Comparison of ENCODE assay signal across 9 cellular contexts in the genomic region with DNA sequence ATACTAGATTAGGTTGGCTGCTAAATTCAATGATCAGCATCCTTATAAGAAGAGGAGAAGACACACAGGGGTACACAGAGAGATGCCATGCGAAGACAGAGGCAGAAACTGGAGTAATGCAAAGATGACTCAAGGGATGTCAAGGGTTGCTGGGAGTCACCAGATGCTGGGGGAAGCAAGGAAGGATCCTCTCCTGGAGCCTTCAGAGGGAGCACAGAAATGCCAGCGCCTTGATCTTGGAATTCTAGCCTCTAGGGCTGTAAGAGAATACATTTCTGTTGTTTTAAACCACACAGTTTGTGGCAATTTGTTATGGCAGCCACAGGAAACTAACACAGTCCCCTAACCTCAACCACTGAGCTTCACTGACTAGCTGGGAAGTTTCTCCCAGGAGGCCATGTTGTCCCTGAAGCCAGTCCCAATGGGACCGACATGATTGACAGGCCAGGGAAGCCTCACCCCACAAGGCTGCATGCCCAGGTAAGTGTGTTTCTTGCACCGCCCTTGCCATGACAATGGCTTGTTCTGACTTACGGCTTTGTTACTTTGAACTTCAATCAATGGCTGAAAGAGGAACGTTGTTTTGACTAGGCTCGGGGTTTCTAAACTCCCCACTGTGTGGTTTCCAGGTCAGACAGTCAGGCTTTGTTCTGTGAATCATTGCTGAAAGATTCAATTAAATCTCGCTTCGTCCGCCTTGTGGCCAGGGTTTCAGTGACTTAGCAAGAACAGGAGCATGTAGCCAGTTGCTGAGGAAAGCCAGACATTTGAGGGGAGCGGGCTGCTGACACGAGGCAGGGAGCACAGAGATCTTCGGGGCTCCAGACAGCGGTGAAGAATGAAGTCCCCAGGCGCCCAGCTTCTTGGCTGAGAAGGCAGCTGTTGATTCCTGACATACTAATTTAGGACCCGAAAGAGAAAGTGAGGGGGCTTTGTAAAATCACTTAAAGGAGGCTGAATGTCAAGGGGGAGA.
DNase-seq lines count a peak whose midpoint lies in the region; ATAC-seq and TF ChIP-seq lines count a peak whose summit lies in the region.
"Had no signal": no experiment of that assay in that cellular context is flagged by ENCODE, and none has a peak within 500 bp of the region (broad histone marks: within the 10 kb centered on the region; RNA-seq: fewer than 3 reads in every experiment).

No MANE protein-coding gene starts in this region.

- CTCF ChIA-PET in activated CD4-positive, alpha-beta memory T cell treated with anti-CD3 and anti-CD28 coated beads, Interleukin-2, amount 10 ng/mL, durations not matched to agents 7 days and 5 days (lab: Charles Lee) = interaction anchor here (1.0 to 3.8 kb wide), 8 partner anchors 11 to 97 kb away, joined by 3 to 15 read pairs (median 4); no protein-coding TSS in a partner anchor

- H3K27ac ChIP-seq in adrenal gland = no peak overlapping the region
- H3K27ac ChIP-seq: C4-2B had no signal

- TF ChIP-seq CTCF in foreskin fibroblast (IDR thresholded peaks at IDR 0.05; ENCODE audit: low read depth, low read length) (no peak), adrenal gland (IDR thresholded peaks at IDR 0.05) (no peak)

- peaks cover 4% of the 10 kb centered on the region for H3K27me3 ChIP-seq in adrenal gland

- DNase-seq in Right ventricle myocardium superior (no peak), Right ventricle myocardium inferior (ENCODE audit: missing footprints) (no peak), foreskin fibroblast (peak; percentile 77 to 78), adrenal gland (no peak)
- peak; percentile 82 for DNase-seq in activated CD4-positive, alpha-beta memory T cell treated with anti-CD3 and anti-CD28 coated beads, Interleukin-2, amount 10 ng/mL, durations not matched to agents 7 days and 5 days
- DNase-seq in stimulated activated CD4-positive, alpha-beta T cell treated with anti-CD3 and anti-CD28 coated beads, Interleukin-4, amount 100 ng/mL, for 24 hours = peak; percentile 84

- TF ChIP-seq POLR2A in adrenal gland (IDR thresholded peaks at IDR 0.05) = no peak

- peaks cover 0 to 5% of the 10 kb centered on the region in 2 donors for H3K4me1 ChIP-seq in adrenal gland (replicated peaks in 1 of 2)

- no peaks in the 10 kb centered on the region for H3K36me3 ChIP-seq in adrenal gland (replicated peaks in 1 of 2)

- peaks cover 30% of the 10 kb centered on the region for H3K36me3 Mint-ChIP-seq in activated CD4-positive, alpha-beta memory T cell treated with anti-CD3 and anti-CD28 coated beads, Interleukin-2, amount 10 ng/mL, durations not matched to agents 7 days and 5 days (ENCODE audit: low read depth)

- no peaks in the 10 kb centered on the region for H3K9me3 ChIP-seq in adrenal gland (replicated peaks in 1 of 3)

- POLR2A ChIA-PET in activated CD4-positive, alpha-beta memory T cell treated with anti-CD3 and anti-CD28 coated beads, Interleukin-2, amount 10 ng/mL, durations not matched to agents 7 days and 5 days (lab: Charles Lee) = interaction anchor here (1.0 to 10.5 kb wide), 15 partner anchors 12 to 1333 kb away, joined by 3 to 382 read pairs (median 6); partner anchors contain the start of genes MORC3 and RUNX1

- H3K4me3 Mint-ChIP-seq in activated CD4-positive, alpha-beta memory T cell treated with anti-CD3 and anti-CD28 coated beads, Interleukin-2, amount 10 ng/mL, durations not matched to agents 7 days and 5 days = peak overlapping the region; percentile 61

- WGBS in adrenal gland, 4 donors = 54 to 71% (median 66%) methylated on average over 16 of the region's 16 CpGs

- no peak overlapping the region for H3K4me3 ChIP-seq in foreskin fibroblast (ENCODE audit: low read depth in 1 of 2, low read length in 2 of 2)
- no peak overlapping the region for H3K4me3 ChIP-seq in adrenal gland

- H3K4me1 Mint-ChIP-seq in activated CD4-positive, alpha-beta memory T cell treated with anti-CD3 and anti-CD28 coated beads, Interleukin-2, amount 10 ng/mL, durations not matched to agents 7 days and 5 days = peaks cover 94% of the 10 kb centered on the region

- H3K27me3 Mint-ChIP-seq in activated CD4-positive, alpha-beta memory T cell treated with anti-CD3 and anti-CD28 coated beads, Interleukin-2, amount 10 ng/mL, durations not matched to agents 7 days and 5 days = no peaks in the 10 kb centered on the region

- peak overlapping the region; percentile 77 for H3K27ac Mint-ChIP-seq in activated CD4-positive, alpha-beta memory T cell treated with anti-CD3 and anti-CD28 coated beads, Interleukin-2, amount 10 ng/mL, durations not matched to agents 7 days and 5 days

- H3K9me3 Mint-ChIP-seq in activated CD4-positive, alpha-beta memory T cell treated with anti-CD3 and anti-CD28 coated beads, Interleukin-2, amount 10 ng/mL, durations not matched to agents 7 days and 5 days = no peaks in the 10 kb centered on the region

- ATAC-seq in Right ventricle myocardium superior (ENCODE audit: poor library complexity) (peak; percentile 10), Right ventricle myocardium inferior (no peak), HG03460 (IDR thresholded peaks at IDR 0.05; ENCODE audit: unreplicated experiment) (peak; percentile 69), HG03280 (IDR thresholded peaks at IDR 0.05; ENCODE audit: unreplicated experiment) (no peak)

- intact Hi-C loops in Right ventricle myocardium superior (cut with DNase I) = no loop called here
- intact Hi-C loops in Right ventricle myocardium inferior (cut with DNase I) = no loop called here
- intact Hi-C loops in adrenal gland (cut with DNase I) = no loop called here

Comparison
In these comparisons a context has a peak if more than half of its experiments do, and no peak if none do; other contexts are left out.
1. ATAC-seq: peak in Right ventricle myocardium superior (single experiment) and HG03460 (single experiment); none in Right ventricle myocardium inferior (single experiment) and HG03280 (single experiment).
2. DNase-seq: peak in activated CD4-positive, alpha-beta memory T cell treated with anti-CD3 and anti-CD28 coated beads, Interleukin-2, amount 10 ng/mL, durations not matched to agents 7 days and 5 days (single experiment), foreskin fibroblast (2 of 2) and stimulated activated CD4-positive, alpha-beta T cell treated with anti-CD3 and anti-CD28 coated beads, Interleukin-4, amount 100 ng/mL, for 24 hours (single experiment); none in Right ventricle myocardium superior (single experiment), Right ventricle myocardium inferior (single experiment) and adrenal gland (0 of 7).